28 cellular contexts compared by ENCODE assay signal in the genomic region with DNA sequence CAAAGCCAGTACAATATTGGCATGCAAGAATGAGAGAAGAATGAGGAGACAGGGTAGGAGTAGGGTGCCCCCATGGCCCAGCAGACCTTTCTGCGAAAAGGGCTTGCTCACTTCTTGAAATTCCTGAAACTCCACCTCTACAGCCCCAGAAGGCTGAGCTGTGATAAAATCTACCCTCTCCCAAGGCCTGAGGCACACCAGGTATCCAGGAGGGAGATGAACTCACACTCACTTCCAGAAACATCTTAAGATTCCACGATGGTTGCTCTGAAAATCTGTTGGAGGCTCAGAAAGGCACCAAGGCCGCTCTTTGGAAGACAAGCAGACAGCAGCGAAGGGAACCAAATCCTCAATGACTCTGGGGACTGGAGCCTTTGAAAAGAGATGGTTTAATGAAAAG.
"Had no signal": no experiment of that assay in that cellular context is flagged by ENCODE, and none has a peak within 500 bp of the region (broad histone marks: within the 10 kb centered on the region; RNA-seq: fewer than 3 reads in every experiment).

No MANE protein-coding gene starts in this region.

- H3K4me3 ChIP-seq: ascending aorta, breast epithelium, cardiac muscle cell, colonic mucosa, esophagus squamous epithelium, gastroesophageal sphincter, heart right ventricle had no signal

- H3K4me1 ChIP-seq: ascending aorta, breast epithelium, colonic mucosa, gastroesophageal sphincter had no signal

- H3K27ac ChIP-seq: ascending aorta, breast epithelium, cardiac muscle cell, colonic mucosa, epithelial cell of prostate, esophagus squamous epithelium, gastroesophageal sphincter, heart right ventricle, WERI-Rb-1 had no signal

- DNase-seq: activated B cell treated with CpG ODN at 0.5 μM for 24 hours; activated CD4-positive, alpha-beta T cell treated with anti-CD3 and anti-CD28 coated beads for 48 hours; activated CD4-positive, alpha-beta T cell treated with anti-CD3 and anti-CD28 coated beads, Interleukin-2, amount 50 U/mL, for 1 hour; activated CD4-positive, alpha-beta T cell treated with anti-CD3 and anti-CD28 coated beads, Interleukin-2, amount 50 U/mL, for 48 hours; activated CD8-positive, alpha-beta memory T cell treated with anti-CD3 and anti-CD28 coated beads for 24 hours; activated CD8-positive, alpha-beta T cell treated with anti-CD3 and anti-CD28 coated beads for 36 hours; activated gamma-delta T cell; activated naive CD4-positive, alpha-beta T cell; activated naive CD8-positive, alpha-beta T cell treated with anti-CD3 and anti-CD28 coated beads, Interleukin-2, amount 10 ng/mL, durations not matched to agents 7 days and 5 days; activated T-cell treated with anti-CD3 and anti-CD28 coated beads, Interleukin-2, amount 50 U/mL, for 4 hours; central memory CD4-positive, alpha-beta T cell; cerebellar nuclear complex; colonic mucosa; effector CD8-positive, alpha-beta T cell; esophagus squamous epithelium; foreskin melanocyte; heart right ventricle; T-helper 17 cell; T1000 had no signal

- H3K36me3 ChIP-seq: ascending aorta, breast epithelium, cardiac muscle cell, colonic mucosa, esophagus squamous epithelium, gastroesophageal sphincter, heart right ventricle, WERI-Rb-1 had no signal

- H3K27me3 ChIP-seq: ascending aorta, breast epithelium, colonic mucosa had no signal

- ATAC-seq: activated CD4-positive, CD25-positive, alpha-beta regulatory T cell treated with anti-CD3 and anti-CD28 coated beads, Interleukin-2, amount 50 U/mL, for 24 hours; activated CD8-positive, alpha-beta T cell treated with anti-CD3 and anti-CD28 coated beads for 36 hours; activated naive CD4-positive, alpha-beta T cell treated with anti-CD3 and anti-CD28 coated beads, Interleukin-2, amount 50 U/mL, for 72 hours; activated T-cell treated with anti-CD3 and anti-CD28 coated beads, Interleukin-2, amount 50 U/mL, for 4 hours; activated T-helper 17 cell treated with anti-CD3 and anti-CD28 coated beads, Interleukin-2, amount 50 U/mL, for 72 hours; gastroesophageal sphincter; heart right ventricle; T-helper 17 cell had no signal

- H3K9me3 ChIP-seq: ascending aorta, breast epithelium, colonic mucosa, esophagus squamous epithelium, gastroesophageal sphincter, heart right ventricle had no signal
